ENCODE assay signal across 11 cellular contexts in the genomic region with DNA sequence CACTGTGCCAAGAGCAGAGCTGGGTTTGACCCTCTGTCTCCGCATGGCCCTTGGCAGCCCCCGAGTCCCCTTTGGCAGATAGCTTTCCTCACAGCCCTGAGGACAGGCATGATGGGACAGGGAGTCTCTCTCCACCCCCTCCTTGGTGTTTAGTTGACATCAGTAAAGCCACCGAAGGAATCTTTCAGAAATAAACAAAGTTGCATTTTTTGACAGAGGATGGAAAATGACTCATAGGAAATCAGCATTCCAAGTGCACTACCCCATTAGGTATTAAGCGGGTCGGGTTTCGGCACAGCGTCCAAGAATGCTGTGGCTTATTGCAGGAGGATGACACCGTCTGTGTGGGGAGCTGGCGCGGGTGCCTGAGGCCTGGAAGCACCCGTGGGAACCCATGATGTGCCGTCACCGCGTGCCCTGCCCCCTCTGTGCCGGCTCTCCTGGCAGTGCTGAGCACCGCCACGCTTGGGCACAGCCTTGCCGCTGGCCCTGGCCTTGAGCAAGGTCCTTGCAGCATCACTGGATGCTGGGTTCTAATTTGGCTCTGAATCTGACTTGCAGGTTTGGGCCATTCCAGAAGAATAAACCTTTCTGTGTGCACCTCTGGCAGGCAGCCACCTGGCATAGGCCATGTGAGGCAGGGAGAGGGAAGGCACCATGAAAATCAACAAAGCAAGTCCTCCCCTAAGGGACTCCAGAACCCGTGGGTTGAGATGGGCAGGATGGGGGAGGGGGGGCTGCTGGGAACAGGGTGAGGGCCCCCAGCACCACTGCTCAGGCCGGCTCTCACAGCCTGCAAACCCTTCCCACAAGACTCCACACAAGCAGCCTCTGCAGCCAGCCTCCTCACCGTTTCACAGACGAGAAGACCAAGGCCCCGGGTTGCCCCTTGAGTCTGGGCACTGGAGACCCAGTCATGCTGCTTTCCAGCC. TPM values are rescaled to one million over a fixed set of nuclear protein-coding genes. Genes with fewer than 3 reads are reported as not detected.
DNase-seq lines count a peak whose midpoint lies in the region; ATAC-seq, FAIRE-seq and TF ChIP-seq lines count a peak whose summit lies in the region.
"Had no signal": no experiment of that assay in that cellular context is flagged by ENCODE, and none has a peak within 500 bp of the region (broad histone marks: within the 10 kb centered on the region; RNA-seq: fewer than 3 reads in every experiment).

No MANE protein-coding gene starts in this region.

- H3K27me3 Mint-ChIP-seq in HFFc6 (ENCODE audit: insufficient read depth): no peaks in the 10 kb centered on the region; the same call in 1 of the 2 replicates
- no peaks in the 10 kb centered on the region for H3K27me3 Mint-ChIP-seq in type B pancreatic cell

- H3K36me3 Mint-ChIP-seq in HFFc6 (ENCODE audit: low read depth) (peaks cover 22% of the 10 kb centered on the region), type B pancreatic cell (no peaks in the 10 kb centered on the region)

- 69 to 84% (median 80%) methylated on average over 22 to 23 of the region's 23 CpGs for WGBS in small intestine, 3 donors

- H3K27ac Mint-ChIP-seq in HFFc6 (no peak overlapping the region), type B pancreatic cell (no peak overlapping the region)

- H3K9me3 ChIP-seq in thoracic aorta: no peaks in the 10 kb centered on the region
- no peaks in the 10 kb centered on the region for H3K9me3 ChIP-seq in small intestine (ENCODE audit: control insufficient read depth, low read depth)

- H3K4me1 ChIP-seq in thoracic aorta (ENCODE audit: control insufficient read depth in 1 of 2, low read depth in 2 of 2) (peaks cover 11 to 14% of the 10 kb centered on the region in 2 donors), small intestine (ENCODE audit: control insufficient read depth in 2 of 2, insufficient read depth in 1 of 2, low read depth in 1 of 2, low read length in 1 of 2) (no peaks in the 10 kb centered on the region)
- H3K4me1 ChIP-seq: parathyroid adenoma had no signal

- FAIRE-seq in small intestine (lab: Jason Lieb, UNC): no peak

- no peak overlapping the region for H3K4me3 ChIP-seq in astrocyte of the cerebellum (ENCODE audit: low read depth, low read length)
- peak overlapping the region; percentile 37 for H3K4me3 ChIP-seq in thoracic aorta
- H3K4me3 ChIP-seq in small intestine (ENCODE audit: low read depth in 1 of 2, low read length in 2 of 2): no peak overlapping the region

- H3K4me1 Mint-ChIP-seq in HFFc6 (ENCODE audit: low read depth): no peaks in the 10 kb centered on the region
- no peaks in the 10 kb centered on the region for H3K4me1 Mint-ChIP-seq in type B pancreatic cell (ENCODE audit: unreplicated experiment)

- ATAC-seq in thoracic aorta (ENCODE audit: insufficient number of reproducible peaks, low FRiP score, low read depth) (peak; percentile 81), HG03432 (IDR thresholded peaks at IDR 0.05; ENCODE audit: unreplicated experiment) (no peak)

- in situ Hi-C loops in astrocyte of the cerebellum (cut with HindIII; ENCODE audit: low sequenced_read_pairs): no loop called here

- H3K9me3 Mint-ChIP-seq in HFFc6 (peaks cover 16% of the 10 kb centered on the region), type B pancreatic cell (no peaks in the 10 kb centered on the region)

- H3K36me3 ChIP-seq in thoracic aorta (no peaks in the 10 kb centered on the region), small intestine (ENCODE audit: control insufficient read depth in 2 of 2, insufficient read depth in 2 of 2, low read length in 2 of 2) (no peaks in the 10 kb centered on the region)

- H3K4me3 Mint-ChIP-seq in HFFc6 (peak overlapping the region; percentile 61; the same call in 1 of the 2 replicates), type B pancreatic cell (no peak overlapping the region)

- no peaks in the 10 kb centered on the region for H3K27me3 ChIP-seq in thoracic aorta (replicated peaks; ENCODE audit: insufficient read depth)
- no peaks in the 10 kb centered on the region for H3K27me3 ChIP-seq in small intestine (ENCODE audit: control insufficient read depth in 2 of 2, insufficient read depth in 2 of 2, low read length in 2 of 2)
- H3K27me3 ChIP-seq: dorsolateral prefrontal cortex had no signal

- TF ChIP-seq CTCF in HFFc6 (IDR thresholded peaks at IDR 0.05): no peak
- TF ChIP-seq CTCF in astrocyte of the cerebellum (IDR thresholded peaks at IDR 0.05; ENCODE audit: low read depth, low read length, missing control alignments): no peak
- no peak for TF ChIP-seq CTCF in thoracic aorta (IDR thresholded peaks at IDR 0.05)
- no peak for TF ChIP-seq CTCF in type B pancreatic cell (conservative IDR thresholded peaks at IDR 0.05)

- DNase-seq in HFFc6 (peak; percentile 100), astrocyte of the cerebellum (ENCODE audit: low read depth) (peak; percentile 100), iris pigment epithelial cell (ENCODE audit: low read depth) (peak; percentile 100), thoracic aorta (ENCODE audit: low spot score) (peak; percentile 36), NCI-H748 treated with DMSO at 0.1 percent for 48 hours (lab: John Stamatoyannopoulos, UW) (no peak), small intestine (no peak), type B pancreatic cell (ENCODE audit: extremely low spot score, unreplicated experiment) (no peak)
- DNase-seq: dorsolateral prefrontal cortex had no signal

- H3K27ac ChIP-seq in thoracic aorta (peak overlapping the region; percentile 5 to 52), small intestine (ENCODE audit: low read depth in 1 of 2, low read length in 1 of 2) (peak overlapping the region in 1 of 2 donors; percentile 32)
- H3K27ac ChIP-seq: dorsolateral prefrontal cortex, parathyroid adenoma, VCaP had no signal

RNA-seq across cellular contexts. Expression of a gene that starts 50.5 kb away (rescaled TPM):
- total RNA-seq in HFFc6 (2021; fragmentation: NEBNext Ultra II Directional; extraction: Animal tissue kit (Norgen Biotek cat#: 25700)): 10 to 100 TPM in 3 of 6 experiments, 1 to 10 TPM in 3; 9.4 to 17.5 (median 10.1) TPM
- 10 to 100 TPM in 1 of 2 donors, 1 to 10 TPM in 1; 4.5 to 11.3 TPM for total RNA-seq in thoracic aorta
- under 1 TPM in 2 of 3 donors, not detected in 1; under 0.01 to 0.30 TPM for polyA plus RNA-seq in small intestine
- 0.43 and 1.5 TPM in 2 replicates for total RNA-seq in type B pancreatic cell (ENCODE audit: low replicate concordance)

Comparison
In these comparisons a context has a peak if more than half of its experiments do, and no peak if none do; other contexts are left out.
1. DNase-seq: peak in HFFc6 (single experiment), astrocyte of the cerebellum (single experiment), iris pigment epithelial cell (single experiment) and thoracic aorta (single experiment); none in NCI-H748 treated with DMSO at 0.1 percent for 48 hours (single experiment), small intestine (single experiment) and type B pancreatic cell (single experiment).